In the genomic region with DNA sequence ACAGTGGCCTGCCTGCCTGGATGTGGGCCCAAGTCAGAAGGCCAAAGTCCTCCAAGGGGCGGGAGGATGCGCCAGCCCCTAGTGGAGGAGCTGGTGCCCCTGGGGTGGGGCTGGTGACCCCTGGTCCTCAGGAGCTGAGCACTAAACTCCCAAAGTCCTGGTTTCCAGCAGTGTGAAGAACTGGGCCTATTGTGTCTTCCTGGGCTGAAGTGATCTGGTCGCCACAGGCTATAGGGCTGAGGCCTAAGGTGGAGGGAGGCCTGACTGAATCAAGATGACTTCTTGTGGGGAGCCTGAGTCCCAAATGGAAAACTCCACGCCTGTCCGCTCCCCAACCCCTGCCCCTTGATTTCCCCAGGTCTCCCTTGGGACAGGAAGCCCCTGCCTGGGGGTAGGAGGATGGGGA, we compare ENCODE assay signal across 8 cellular contexts. TPM values are rescaled to one million over a fixed set of nuclear protein-coding genes. Genes with fewer than 3 reads are reported as not detected.
DNase-seq lines count a peak whose midpoint lies in the region; ATAC-seq and TF ChIP-seq lines count a peak whose summit lies in the region.
"Had no signal": no experiment of that assay in that cellular context is flagged by ENCODE, and none has a peak within 500 bp of the region (broad histone marks: within the 10 kb centered on the region; RNA-seq: fewer than 3 reads in every experiment).

No MANE protein-coding gene starts in this region.

- 56 to 62% methylated on average over 5 of the region's 5 CpGs for WGBS in lung, 2 donors

- in situ Hi-C loops in brain microvascular endothelial cell (cut with HindIII; ENCODE audit: low pct_ligation_motif_present, low sequenced_read_pairs): no loop called here

- peaks cover 15 to 19% (median 16%) of the 10 kb centered on the region in 3 donors for H3K4me1 Mint-ChIP-seq in IgD-negative memory B cell

- H4K20me1 ChIP-seq in MM.1S (ENCODE audit: insufficient read depth, low read length): no peaks in the 10 kb centered on the region

- H3K4me3 ChIP-seq in brain microvascular endothelial cell (ENCODE audit: low read depth, low read length) (no peak overlapping the region), lung (no peak overlapping the region), subcutaneous abdominal adipose tissue (ENCODE audit: low read depth in 1 of 5, low read length in 5 of 5) (peak overlapping the region; percentile 42 to 83 (median 74)), MM.1S (ENCODE audit: low read length) (no peak overlapping the region)

- H3K4me1 ChIP-seq in lung (ENCODE audit: control insufficient read depth in 2 of 2, insufficient read depth in 2 of 2, low read length in 2 of 2) (peaks cover 0 to 11% of the 10 kb centered on the region in 2 donors), subcutaneous abdominal adipose tissue (ENCODE audit: control insufficient read depth in 5 of 5, insufficient read depth in 5 of 5, low read length in 5 of 5) (peaks cover 5 to 44% (median 36%) of the 10 kb centered on the region in 5 donors), MM.1S (ENCODE audit: low read length) (no peaks in the 10 kb centered on the region)

- ATAC-seq in lung (ENCODE audit: insufficient read depth, low FRiP score) (no peak), GM19455 (IDR thresholded peaks at IDR 0.05; ENCODE audit: unreplicated experiment) (no peak), HG03571 (IDR thresholded peaks at IDR 0.05; ENCODE audit: unreplicated experiment) (no peak)

- H3K36me3 ChIP-seq in brain microvascular endothelial cell (replicated peaks) (peaks cover 40% of the 10 kb centered on the region), lung (ENCODE audit: control insufficient read depth in 2 of 2, insufficient read depth in 2 of 2, low read length in 2 of 2) (peaks cover 17 to 47% of the 10 kb centered on the region in 2 donors), subcutaneous abdominal adipose tissue (ENCODE audit: control insufficient read depth in 5 of 5, insufficient read depth in 5 of 5, low read length in 5 of 5) (peaks cover 0 to 56% (median 52%) of the 10 kb centered on the region in 5 donors), MM.1S (replicated peaks; ENCODE audit: insufficient read depth, low read length) (no peaks in the 10 kb centered on the region)

- peaks cover 1% of the 10 kb centered on the region for H3K27me3 Mint-ChIP-seq in IgD-negative memory B cell

- H2AFZ ChIP-seq in MM.1S (ENCODE audit: low read length): no peak overlapping the region

- H3K27me3 ChIP-seq in brain microvascular endothelial cell (replicated peaks) (no peaks in the 10 kb centered on the region), lung (ENCODE audit: control insufficient read depth, insufficient read depth) (no peaks in the 10 kb centered on the region), subcutaneous abdominal adipose tissue (ENCODE audit: control insufficient read depth in 5 of 5, insufficient read depth in 4 of 5, low read length in 5 of 5) (no peaks in the 10 kb centered on the region), MM.1S (replicated peaks; ENCODE audit: insufficient read depth, low read length) (peaks cover 7% of the 10 kb centered on the region; the same call in 1 of the 2 replicates)

- H3K4me3 Mint-ChIP-seq in IgD-negative memory B cell: peak overlapping the region; percentile 30 to 59 (median 41)

- DNase-seq in brain microvascular endothelial cell (no peak), lung (ENCODE audit: low spot score) (no peak), MM.1S (no peak)
- DNase-seq: NCI-H774 had no signal

- H3F3A ChIP-seq in MM.1S (ENCODE audit: insufficient read depth, low read length): no peaks in the 10 kb centered on the region; the same call in 1 of the 2 replicates

- H3K9me3 Mint-ChIP-seq in IgD-negative memory B cell: no peaks in the 10 kb centered on the region

- no peaks in the 10 kb centered on the region for H3K9me3 ChIP-seq in lung (ENCODE audit: control insufficient read depth in 2 of 2, insufficient read depth in 1 of 2, low read length in 1 of 2)
- H3K9me3 ChIP-seq in subcutaneous abdominal adipose tissue (ENCODE audit: control insufficient read depth in 5 of 5, low read length in 5 of 5): no peaks in the 10 kb centered on the region
- no peaks in the 10 kb centered on the region for H3K9me3 ChIP-seq in MM.1S (replicated peaks; ENCODE audit: insufficient read depth, low read length)

- H3K27ac ChIP-seq in brain microvascular endothelial cell (peak overlapping the region; percentile 65), lung (ENCODE audit: low read depth in 1 of 2, low read length in 1 of 2) (peak overlapping the region; percentile 89 to 90), subcutaneous abdominal adipose tissue (ENCODE audit: low read depth, low read length) (peak overlapping the region; percentile 89), MM.1S (ENCODE audit: low read length) (no peak overlapping the region)

- peaks cover 2% of the 10 kb centered on the region for H3K36me3 Mint-ChIP-seq in IgD-negative memory B cell

- no peak overlapping the region for H3K4me2 ChIP-seq in MM.1S (ENCODE audit: low read depth, low read length)

- peak overlapping the region in 1 of 3 donors; percentile 67 for H3K27ac Mint-ChIP-seq in IgD-negative memory B cell

- H3K9me2 ChIP-seq in MM.1S (replicated peaks; ENCODE audit: insufficient read depth, low read length): no peaks in the 10 kb centered on the region

- H3K79me2 ChIP-seq in MM.1S (ENCODE audit: low read length): no peaks in the 10 kb centered on the region

- TF ChIP-seq CTCF in brain microvascular endothelial cell (IDR thresholded peaks at IDR 0.05; ENCODE audit: low read depth, low read length, missing control alignments) (no peak), lung (IDR thresholded peaks at IDR 0.05; ENCODE audit: control extremely low read depth, extremely low read depth) (no peak), MM.1S (IDR thresholded peaks at IDR 0.05; ENCODE audit: low read length) (no peak)

- peak overlapping the region; percentile 75 to 92 (median 90) for H3K9ac ChIP-seq in subcutaneous abdominal adipose tissue (ENCODE audit: low read length in 5 of 5)
- H3K9ac ChIP-seq in MM.1S (ENCODE audit: low read length): no peak overlapping the region

RNA-seq across cellular contexts. Expression of a gene that starts 0.8 kb away (rescaled TPM):
- 7.7 TPM for polyA plus RNA-seq in IgD-negative memory B cell
- 10 to 100 TPM; 48.1 to 62.9 TPM for total RNA-seq in lung
- 100 to 1,000 TPM in 1 of 2 donors, 10 to 100 TPM in 1; 25.7 to 104 TPM for polyA plus RNA-seq in lung

RNA-seq across cellular contexts. Expression of a gene that starts 15.1 kb away (rescaled TPM):
- polyA plus RNA-seq in IgD-negative memory B cell: 9.7 TPM
- total RNA-seq in lung: 100 to 1,000 TPM in 1 of 2 donors, 10 to 100 TPM in 1; 57.1 to 113 TPM
- 100 to 1,000 TPM in 1 of 2 donors, 10 to 100 TPM in 1; 71.2 to 159 TPM for polyA plus RNA-seq in lung

RNA-seq across cellular contexts. Expression of a gene that starts 19.6 kb away (rescaled TPM):
- polyA plus RNA-seq in IgD-negative memory B cell: 9.1 TPM
- 10 to 100 TPM; 34.1 to 80.6 TPM for total RNA-seq in lung
- 10 to 100 TPM; 39.7 to 82.9 TPM for polyA plus RNA-seq in lung

RNA-seq across cellular contexts. Expression of a gene that starts 48.8 kb away (rescaled TPM):
- 29.4 TPM for polyA plus RNA-seq in IgD-negative memory B cell
- 10 to 100 TPM; 12.7 to 16.9 TPM for total RNA-seq in lung
- polyA plus RNA-seq in lung: 10 to 100 TPM; 16.0 to 19.6 TPM

RNA-seq across cellular contexts. Expression of a gene that starts 51.6 kb away (rescaled TPM):
- polyA plus RNA-seq in IgD-negative memory B cell (65.3 TPM), lung (10 to 100 TPM; 34.4 to 47.9 TPM)
- 10 to 100 TPM; 58.7 to 59.6 TPM for total RNA-seq in lung

Comparison
In these comparisons a context has a peak if more than half of its experiments do, and no peak if none do; other contexts are left out.
1. H3K4me3 ChIP-seq: peak in subcutaneous abdominal adipose tissue (5 of 5); none in brain microvascular endothelial cell (single experiment), lung (single experiment) and MM.1S (single experiment).